Comparison of ENCODE assay signal across 27 cellular contexts in the genomic region with DNA sequence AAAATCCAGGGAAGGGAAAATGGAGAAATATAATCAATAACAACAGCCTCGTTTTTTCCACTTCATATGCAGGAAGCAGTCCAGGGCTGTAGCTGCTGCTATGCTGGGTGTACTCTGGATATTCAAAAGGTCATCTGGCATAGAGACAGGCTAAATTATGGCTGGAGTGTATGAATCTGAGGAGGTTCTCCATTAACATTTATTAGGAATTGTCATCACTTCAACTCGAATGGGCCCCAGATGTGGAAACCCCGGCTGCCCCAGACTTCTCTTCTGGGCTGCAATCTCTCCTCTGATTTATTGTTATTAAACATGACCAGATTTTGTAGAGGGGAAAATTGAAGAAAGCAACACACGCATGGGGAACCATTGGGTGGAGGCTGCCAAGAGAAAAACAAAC. TPM values are rescaled to one million over a fixed set of nuclear protein-coding genes. Genes with fewer than 3 reads are reported as not detected.
"Had no signal": no experiment of that assay in that cellular context is flagged by ENCODE, and none has a peak within 500 bp of the region (broad histone marks: within the 10 kb centered on the region; RNA-seq: fewer than 3 reads in every experiment).

No MANE protein-coding gene starts in this region.

- H3K36me3 Mint-ChIP-seq: brain, WTC11 had no signal

- H3K27me3 Mint-ChIP-seq: activated naive CD8-positive, alpha-beta T cell had no signal

- H3K9me3 Mint-ChIP-seq: activated naive CD4-positive, alpha-beta T cell treated with anti-CD3 and anti-CD28 coated beads for 36 hours; activated T-helper 1 cell treated with anti-CD3 and anti-CD28 coated beads, Interleukin-12 subunit alpha, Interleukin-12 subunit beta, Interleukin-2, Interleukin-4 antibody, amounts not matched to agents 30 ng/mL and 10 ng/mL and 1 ng/mL, durations not matched to agents 14 hours and 24 hours and 36 hours; brain; WTC11 had no signal

- H3K4me3 ChIP-seq: MG63 had no signal

- H3K4me1 Mint-ChIP-seq: brain had no signal

- DNase-seq: activated CD4-positive, alpha-beta T cell treated with anti-CD3 and anti-CD28 coated beads for 48 hours; activated CD4-positive, alpha-beta T cell treated with anti-CD3 and anti-CD28 coated beads, Interleukin-2, amount 50 U/mL, for 4 hours; activated CD4-positive, CD25-positive, alpha-beta regulatory T cell treated with anti-CD3 and anti-CD28 coated beads, Interleukin-2, amount 50 U/mL, for 72 hours; activated CD8-positive, alpha-beta memory T cell treated with anti-CD3 and anti-CD28 coated beads, Interleukin-2, amount 50 U/mL, for 48 hours; activated CD8-positive, alpha-beta T cell treated with anti-CD3 and anti-CD28 coated beads, Interleukin-2, amount 10 ng/mL, durations not matched to agents 7 days and 5 days; activated gamma-delta T cell; activated naive CD4-positive, alpha-beta T cell treated with anti-CD3 and anti-CD28 coated beads for 36 hours; activated T-cell treated with anti-CD3 and anti-CD28 coated beads, Interleukin-2, amount 50 U/mL, for 1 hour; amygdala; MG63; MV-4-11; NCI-H1436 treated with DMSO at 0.1 percent for 48 hours; NCI-H187; NCI-H2171; NCI-H2227 treated with DMSO at 0.1 percent for 48 hours; NCI-H446 treated with DMSO at 0.1 percent for 48 hours; NCI-H524 treated with DMSO at 0.1 percent for 48 hours; NCI-H82; PC-3; T-helper 17 cell; T-helper 9 cell had no signal

- H3K4me3 Mint-ChIP-seq: activated CD8-positive, alpha-beta T cell treated with anti-CD3 and anti-CD28 coated beads, Interleukin-2, amount 10 ng/mL, durations not matched to agents 7 days and 5 days; activated naive CD4-positive, alpha-beta T cell treated with anti-CD3 and anti-CD28 coated beads for 36 hours; activated naive CD8-positive, alpha-beta T cell; activated T-helper 1 cell treated with anti-CD3 and anti-CD28 coated beads, Interleukin-12 subunit alpha, Interleukin-12 subunit beta, Interleukin-2, Interleukin-4 antibody, amounts not matched to agents 30 ng/mL and 10 ng/mL and 1 ng/mL, durations not matched to agents 14 hours and 24 hours and 36 hours; brain; T-helper 17 cell; WTC11 had no signal

- ATAC-seq: activated CD8-positive, alpha-beta T cell treated with anti-CD3 and anti-CD28 coated beads, Interleukin-2, amount 10 ng/mL, durations not matched to agents 7 days and 5 days; PC-3; T-helper 17 cell; WTC11 had no signal

RNA-seq across cellular contexts. Expression of gene SKAP1, which starts 33.5 kb away (rescaled TPM):
- total RNA-seq: astrocyte, PC-3, SK-MEL-5, WTC11 had no signal
